Comparison of ENCODE assay signal across 31 cellular contexts in the genomic region with DNA sequence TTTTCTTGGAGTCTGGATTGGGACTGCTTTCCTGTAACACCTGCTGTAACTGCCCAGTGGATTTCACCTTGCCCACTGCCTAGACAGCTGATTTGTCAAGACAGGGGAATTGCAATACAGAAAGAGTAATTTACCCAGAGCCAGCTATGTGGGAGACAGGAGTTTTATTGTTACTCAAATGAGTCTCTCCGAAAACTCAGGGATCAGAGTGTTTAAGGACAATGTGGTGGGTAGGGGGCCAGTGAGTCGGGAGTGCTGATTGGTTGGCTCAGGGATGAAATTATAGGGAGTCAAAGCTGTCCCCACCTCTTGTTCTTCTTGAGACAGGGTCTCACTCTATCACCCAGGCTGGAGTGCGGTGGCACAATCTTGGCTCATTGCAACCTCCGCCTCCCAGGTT.
"Had no signal": no experiment of that assay in that cellular context is flagged by ENCODE, and none has a peak within 500 bp of the region (broad histone marks: within the 10 kb centered on the region; RNA-seq: fewer than 3 reads in every experiment).

No MANE protein-coding gene starts in this region.

- H3K4me1 Mint-ChIP-seq: central memory CD8-positive, alpha-beta T cell had no signal

- H3K9me3 ChIP-seq: Peyer's patch, SK-N-SH had no signal

- H3K4me3 Mint-ChIP-seq: activated CD4-positive, alpha-beta memory T cell treated with anti-CD3 and anti-CD28 coated beads for 36 hours; activated CD8-positive, alpha-beta memory T cell treated with anti-CD3 and anti-CD28 coated beads, Interleukin-2, amount 10 ng/mL, durations not matched to agents 7 days and 5 days; activated naive CD4-positive, alpha-beta T cell treated with anti-CD3 and anti-CD28 coated beads, Interleukin-2, amount 10 ng/mL, durations not matched to agents 7 days and 5 days; activated naive CD8-positive, alpha-beta T cell; central memory CD8-positive, alpha-beta T cell; T-helper 1 cell treated with Interleukin-12 subunit alpha and Interleukin-12 subunit beta and Interleukin-4 antibody, amounts not matched to agents 30 μg/mL and 1 μg/mL, for 36 hours; T-helper 2 cell treated with Interferon-gamma antibody and Interleukin-4, amounts not matched to agents 5 μg/mL and 100 μg/mL, for 36 hours had no signal

- H3K9me3 Mint-ChIP-seq: central memory CD8-positive, alpha-beta T cell had no signal

- H3K4me1 ChIP-seq: Peyer's patch, SJSA1 had no signal

- H3K27ac Mint-ChIP-seq: activated CD4-positive, alpha-beta memory T cell treated with anti-CD3 and anti-CD28 coated beads for 36 hours; activated CD8-positive, alpha-beta memory T cell treated with anti-CD3 and anti-CD28 coated beads, Interleukin-2, amount 10 ng/mL, durations not matched to agents 7 days and 5 days; activated naive CD4-positive, alpha-beta T cell treated with anti-CD3 and anti-CD28 coated beads, Interleukin-2, amount 10 ng/mL, durations not matched to agents 7 days and 5 days; activated naive CD8-positive, alpha-beta T cell; T-helper 1 cell treated with Interleukin-12 subunit alpha and Interleukin-12 subunit beta and Interleukin-4 antibody, amounts not matched to agents 30 μg/mL and 1 μg/mL, for 36 hours; T-helper 2 cell treated with Interferon-gamma antibody and Interleukin-4, amounts not matched to agents 5 μg/mL and 100 μg/mL, for 36 hours had no signal

- DNase-seq: activated CD4-positive, alpha-beta memory T cell treated with anti-CD3 and anti-CD28 coated beads for 36 hours; activated CD4-positive, alpha-beta T cell treated with anti-CD3 and anti-CD28 coated beads for 4 hours; activated CD4-positive, alpha-beta T cell treated with anti-CD3 and anti-CD28 coated beads, Interleukin-2, amount 50 U/mL, for 1 hour; activated CD4-positive, CD25-positive, alpha-beta regulatory T cell treated with anti-CD3 and anti-CD28 coated beads, Interleukin-2, amount 50 U/mL, for 72 hours; activated CD8-positive, alpha-beta memory T cell treated with anti-CD3 and anti-CD28 coated beads for 24 hours; activated CD8-positive, alpha-beta memory T cell treated with anti-CD3 and anti-CD28 coated beads, Interleukin-2, amount 10 ng/mL, durations not matched to agents 7 days and 5 days; activated CD8-positive, alpha-beta memory T cell treated with anti-CD3 and anti-CD28 coated beads, Interleukin-2, amount 50 U/mL, for 48 hours; activated effector memory CD4-positive, alpha-beta T cell treated with Interleukin-2 at 50 U/mL for 16 hours; activated naive CD4-positive, alpha-beta T cell treated with anti-CD3 and anti-CD28 coated beads, Interleukin-2, amount 10 ng/mL, durations not matched to agents 7 days and 5 days; activated T-cell treated with anti-CD3 and anti-CD28 coated beads, Interleukin-2, amount 50 U/mL, for 48 hours; amniotic stem cell; aorta; NCI-H1092 treated with DMSO at 0.1 percent for 48 hours; NCI-H1417; NCI-H187 treated with DMSO at 0.1 percent for 48 hours; NCI-H2081; NCI-H226; NCI-H446 treated with DMSO at 0.1 percent for 48 hours; NCI-H524; PC-3; Peyer's patch; RPMI8226; SHP77 treated with DMSO at 0.1 percent for 48 hours; SK-N-SH had no signal

- H3K27ac ChIP-seq: cardiac muscle cell, Peyer's patch, SJSA1 had no signal

- H3K4me3 ChIP-seq: cardiac muscle cell, Peyer's patch, SJSA1 had no signal

- H3K36me3 ChIP-seq: cardiac muscle cell, Peyer's patch, SJSA1 had no signal

- H3K4me2 ChIP-seq: SK-N-SH had no signal

- H3K27me3 ChIP-seq: cardiac muscle cell, Peyer's patch had no signal

- H3K36me3 Mint-ChIP-seq: activated naive CD4-positive, alpha-beta T cell treated with anti-CD3 and anti-CD28 coated beads, Interleukin-2, amount 10 ng/mL, durations not matched to agents 7 days and 5 days; activated naive CD8-positive, alpha-beta T cell had no signal

- H3K9ac ChIP-seq: SK-N-SH had no signal

- FAIRE-seq: TTC549 had no signal

- ATAC-seq: activated CD8-positive, alpha-beta memory T cell treated with anti-CD3 and anti-CD28 coated beads, Interleukin-2, amount 10 ng/mL, durations not matched to agents 7 days and 5 days; PC-3 had no signal
